Comparison of ENCODE assay signal across 12 cellular contexts in genomic region chr6:53066874-53067273, GRCh38. TPM values are rescaled to one million over a fixed set of nuclear protein-coding genes. Genes with fewer than 3 reads are reported as not detected.
DNase-seq lines count a peak whose midpoint lies in the region; ATAC-seq, FAIRE-seq and TF ChIP-seq lines count a peak whose summit lies in the region.
"Had no signal": no experiment of that assay in that cellular context is flagged by ENCODE, and none has a peak within 500 bp of the region (broad histone marks: within the 10 kb centered on the region; RNA-seq: fewer than 3 reads in every experiment).

No MANE protein-coding gene starts in this region.

- no peak overlapping the region for H3K27ac ChIP-seq in astrocyte (ENCODE audit: low read depth, low read length)

- no peak for FAIRE-seq in astrocyte (lab: Jason Lieb, UNC)
- FAIRE-seq: endometrium had no signal

- ATAC-seq in naive B cell (ENCODE audit: low read depth in 2 of 2): no peak

- no peak for DNase-seq in AG10803 (ENCODE audit: low read depth)
- DNase-seq in HFFc6: no peak
- DNase-seq in astrocyte (ENCODE audit: low read depth): no peak
- DNase-seq in naive B cell: no peak
- DNase-seq in LoVo (ENCODE audit: low spot score): no peak
- DNase-seq in NCI-H510A (lab: John Stamatoyannopoulos, UW): no peak
- DNase-seq in NK-92 (lab: John Stamatoyannopoulos, UW; ENCODE audit: unreplicated experiment): no peak
- no peak for DNase-seq in middle frontal gyrus (ENCODE audit: extremely low spot score, low spot score)
- DNase-seq: mesendoderm, NCI-H1048, RPMI8226 had no signal

- H3K4me1 Mint-ChIP-seq in HFFc6 (ENCODE audit: low read depth) (peaks cover 36% of the 10 kb centered on the region), astrocyte (ENCODE audit: low read depth, unreplicated experiment) (peaks cover 9% of the 10 kb centered on the region), naive B cell (peaks cover 10 to 42% (median 36%) of the 10 kb centered on the region in 3 donors)

- H3K27me3 Mint-ChIP-seq in HFFc6 (ENCODE audit: insufficient read depth): no peaks in the 10 kb centered on the region
- H3K27me3 Mint-ChIP-seq in astrocyte (ENCODE audit: low read depth, unreplicated experiment): no peaks in the 10 kb centered on the region
- no peaks in the 10 kb centered on the region for H3K27me3 Mint-ChIP-seq in naive B cell

- H3K4me3 Mint-ChIP-seq in HFFc6: peak overlapping the region; percentile 94
- peak overlapping the region; percentile 98 for H3K4me3 Mint-ChIP-seq in astrocyte (ENCODE audit: unreplicated experiment)
- peak overlapping the region in 7 of 8 donors; percentile 23 to 100 (median 96) for H3K4me3 Mint-ChIP-seq in naive B cell

- H3K4me3 ChIP-seq in AG10803 (ENCODE audit: low read length): peak overlapping the region; percentile 85; the same call in 1 of the 2 replicates
- peak overlapping the region; percentile 94 for H3K4me3 ChIP-seq in astrocyte (ENCODE audit: insufficient read depth, low read depth, low read length)

- H3K9ac ChIP-seq in astrocyte (ENCODE audit: low read length): peak overlapping the region; percentile 89

- peaks cover 4% of the 10 kb centered on the region for H3K4me1 ChIP-seq in astrocyte (ENCODE audit: insufficient read depth, low read length)

- no peaks in the 10 kb centered on the region for H3K27me3 ChIP-seq in astrocyte (ENCODE audit: insufficient read depth, low read length)

- H3K4me2 ChIP-seq in astrocyte (ENCODE audit: low read length): peak overlapping the region; percentile 86

- H3K79me2 ChIP-seq in astrocyte (ENCODE audit: insufficient read depth, low read length): peaks cover 52% of the 10 kb centered on the region

- no peaks in the 10 kb centered on the region for H3K9me3 ChIP-seq in astrocyte (ENCODE audit: insufficient read depth, low read depth, low read length)

- H2AFZ ChIP-seq in astrocyte (ENCODE audit: low read depth, low read length): no peak overlapping the region

- no peaks in the 10 kb centered on the region; the same call in 1 of the 2 replicates for H3K36me3 Mint-ChIP-seq in HFFc6 (ENCODE audit: low read depth)
- H3K36me3 Mint-ChIP-seq in astrocyte (ENCODE audit: low read depth, unreplicated experiment): no peaks in the 10 kb centered on the region
- peaks cover 0 to under 1% of the 10 kb centered on the region in 2 donors for H3K36me3 Mint-ChIP-seq in naive B cell

- peaks cover 22% of the 10 kb centered on the region for H4K20me1 ChIP-seq in astrocyte (ENCODE audit: insufficient read depth, low read length)

- no peaks in the 10 kb centered on the region for H3K9me3 Mint-ChIP-seq in HFFc6
- no peaks in the 10 kb centered on the region for H3K9me3 Mint-ChIP-seq in astrocyte (ENCODE audit: unreplicated experiment)
- H3K9me3 Mint-ChIP-seq in naive B cell: no peaks in the 10 kb centered on the region

- TF ChIP-seq CTCF in AG10803 (conservative IDR thresholded peaks at IDR 0.05; ENCODE audit: low read length) (no peak), HFFc6 (IDR thresholded peaks at IDR 0.05) (no peak), astrocyte (IDR thresholded peaks at IDR 0.05; ENCODE audit: insufficient read depth, low read depth, low read length) (no peak)

- H3K27ac Mint-ChIP-seq in HFFc6 (no peak overlapping the region; the same call in 1 of the 2 replicates), astrocyte (ENCODE audit: unreplicated experiment) (no peak overlapping the region), naive B cell (peak overlapping the region in 2 of 6 donors; percentile 1 to 16)

- peaks cover 6% of the 10 kb centered on the region for H3K36me3 ChIP-seq in astrocyte (ENCODE audit: insufficient read depth, low read length)

RNA-seq across cellular contexts. Expression of gene FBXO9, which starts 1.7 kb away (rescaled TPM):
- 100 to 1,000 TPM; 105 to 135 (median 122) TPM for total RNA-seq in HFFc6 (2021; fragmentation: NEBNext Ultra II Directional; extraction: Animal tissue kit (Norgen Biotek cat#: 25700))
- 72.6 and 80.2 TPM in 2 replicates for total RNA-seq in astrocyte
- 10 to 100 TPM; 46.2 to 72.0 (median 51.8) TPM for polyA plus RNA-seq in naive B cell (ENCODE audit: low read depth in 6 of 6)

RNA-seq across cellular contexts. Expression of gene CILK1, which starts 5.2 kb away (rescaled TPM):
- total RNA-seq in HFFc6 (2021; fragmentation: NEBNext Ultra II Directional; extraction: Animal tissue kit (Norgen Biotek cat#: 25700)): 10 to 100 TPM; 13.6 to 17.8 (median 16.2) TPM
- total RNA-seq in astrocyte: 15.6 and 17.4 TPM in 2 replicates
- polyA plus RNA-seq in naive B cell (ENCODE audit: low read depth in 6 of 6): 1 to 10 TPM; 2.1 to 6.0 (median 4.8) TPM
